In genomic region chr5:73382412-73382795, GRCh38 we compare ENCODE assay signal across 18 cellular contexts.
DNase-seq lines count a peak whose midpoint lies in the region; ATAC-seq and TF ChIP-seq lines count a peak whose summit lies in the region.
"Had no signal": no experiment of that assay in that cellular context is flagged by ENCODE, and none has a peak within 500 bp of the region (broad histone marks: within the 10 kb centered on the region; RNA-seq: fewer than 3 reads in every experiment).

No MANE protein-coding gene starts in this region.

- H3K18ac ChIP-seq in H9 (ENCODE audit: insufficient read length, low read depth, low read length): no peak overlapping the region

- no peak overlapping the region for H3K14ac ChIP-seq in H9 (ENCODE audit: insufficient read depth, low read length)

- no peak overlapping the region for H3K23ac ChIP-seq in H9 (ENCODE audit: insufficient read length, low read depth, low read length)

- H3K9ac ChIP-seq in H9 (ENCODE audit: extremely low read depth, insufficient read length, low read length): no peak overlapping the region

- no peak for TF ChIP-seq POLR2A in suprapubic skin (IDR thresholded peaks at IDR 0.05)

- peak overlapping the region; percentile 61 for H3K4me3 ChIP-seq in coronary artery
- H3K4me3 ChIP-seq in mucosa of descending colon: no peak overlapping the region
- H3K4me3 ChIP-seq in suprapubic skin: peak overlapping the region; percentile 29
- H3K4me3 ChIP-seq: smooth muscle cell had no signal

- peaks cover 8 to 14% (median 10%) of the 10 kb centered on the region in 3 experiments for H3K36me3 Mint-ChIP-seq in H9 (ENCODE audit: insufficient read depth in 1 of 3, low read depth in 3 of 3)

- no peak overlapping the region for H4K8ac ChIP-seq in H9 (replicated peaks; ENCODE audit: insufficient read length, low read depth, low read length)

- no peaks in the 10 kb centered on the region for H4K20me1 ChIP-seq in H9 (ENCODE audit: control insufficient read depth, insufficient read depth, insufficient read length)

- H3T11ph ChIP-seq in H9 (ENCODE audit: low read length): no peak overlapping the region

- no peak overlapping the region for H3K56ac ChIP-seq in H9 (ENCODE audit: insufficient read length, low read depth, low read length)

- H2BK120ac ChIP-seq in H9 (ENCODE audit: low read depth, low read length, poor library complexity, severe bottlenecking): no peak overlapping the region

- peak; percentile 21 for ATAC-seq in mucosa of descending colon
- ATAC-seq in HG03097 (IDR thresholded peaks at IDR 0.05; ENCODE audit: low FRiP score, unreplicated experiment): no peak
- no peak for ATAC-seq in GM19324 (IDR thresholded peaks at IDR 0.05; ENCODE audit: low FRiP score, unreplicated experiment)

- no peaks in the 10 kb centered on the region for H3K23me2 ChIP-seq in H9 (ENCODE audit: insufficient read length, low read depth, low read length, poor library complexity, severe bottlenecking)

- no CpG with 5 or more reads among the region's 30 CpGs for WGBS in H9 (ENCODE audit: extremely low coverage, insufficient read length, low lambda C conversion rate)
- WGBS in suprapubic skin: 43% methylated on average over 29 of the region's 30 CpGs

- peaks cover 5% of the 10 kb centered on the region for H3K27me3 Mint-ChIP-seq in H9 (ENCODE audit: low read depth)

- H3K27ac ChIP-seq in H9 (ENCODE audit: insufficient read length, low read depth, low read length): no peak overlapping the region
- no peak overlapping the region for H3K27ac ChIP-seq in coronary artery
- H3K27ac ChIP-seq in suprapubic skin: no peak overlapping the region
- H3K27ac ChIP-seq: pancreas had no signal

- peaks cover 13 to 16% of the 10 kb centered on the region in 2 experiments for H3K9me3 Mint-ChIP-seq in H9

- H2AFZ ChIP-seq in H9 (ENCODE audit: low read length): no peak overlapping the region

- H3K27ac Mint-ChIP-seq in H9: no peak overlapping the region
- H3K27ac Mint-ChIP-seq: activated naive CD8-positive, alpha-beta T cell treated with anti-CD3 and anti-CD28 coated beads for 36 hours; natural killer cell had no signal

- H3K4me2 ChIP-seq in H9 (ENCODE audit: insufficient read depth, insufficient read length, low read length): no peak overlapping the region
- H3K4me2 ChIP-seq: smooth muscle cell had no signal

- H3K4me1 ChIP-seq in H9 (ENCODE audit: insufficient read depth, low read length): no peaks in the 10 kb centered on the region
- peaks cover 11% of the 10 kb centered on the region for H3K4me1 ChIP-seq in mucosa of descending colon (ENCODE audit: low read depth)
- H3K4me1 ChIP-seq in suprapubic skin: peaks cover 14% of the 10 kb centered on the region
- H3K4me1 ChIP-seq: Caco-2 had no signal

- no peak overlapping the region for H3K4me3 Mint-ChIP-seq in H9
- H3K4me3 Mint-ChIP-seq: activated naive CD8-positive, alpha-beta T cell treated with anti-CD3 and anti-CD28 coated beads for 36 hours had no signal

- TF ChIP-seq EP300 in suprapubic skin (IDR thresholded peaks at IDR 0.05): no peak

- H2BK15ac ChIP-seq in H9 (ENCODE audit: low read depth, low read length): no peak overlapping the region

- no peak overlapping the region for H2BK20ac ChIP-seq in H9 (ENCODE audit: low read depth, low read length, poor library complexity, severe bottlenecking)

- no peak overlapping the region for H2BK5ac ChIP-seq in H9 (ENCODE audit: insufficient read length, low read length)

- DNase-seq in H9 (peak; percentile 42), coronary artery (ENCODE audit: low spot score) (no peak), mucosa of descending colon (no peak), suprapubic skin (ENCODE audit: low spot score in 2 of 2) (no peak), NCI-H510A treated with DMSO at 0.1 percent for 48 hours (lab: John Stamatoyannopoulos, UW) (no peak)
- DNase-seq: activated naive CD8-positive, alpha-beta T cell treated with anti-CD3 and anti-CD28 coated beads for 36 hours; Caco-2; KG1; MV-4-11; natural killer cell; NCI-H187 treated with DMSO at 0.1 percent for 48 hours; NCI-H345; NK-92 treated with Interleukin-12 subunit alpha and Interleukin-12 subunit beta, amount 100 ng/mL, for 24 hours; stimulated activated CD8-positive, alpha-beta memory T cell treated with anti-CD3 and anti-CD28 coated beads, Interleukin-4, amount 100 ng/mL, for 48 hours had no signal

- H3K9me3 ChIP-seq in H9 (ENCODE audit: control insufficient read depth, low read depth, low read length): no peaks in the 10 kb centered on the region
- peaks cover 15% of the 10 kb centered on the region for H3K9me3 ChIP-seq in mucosa of descending colon
- peaks cover 7% of the 10 kb centered on the region for H3K9me3 ChIP-seq in suprapubic skin
- H3K9me3 ChIP-seq: pancreas had no signal

- no peak overlapping the region for H2BK12ac ChIP-seq in H9 (ENCODE audit: insufficient read length, low read depth, low read length)

- H3K36me3 ChIP-seq in mucosa of descending colon (ENCODE audit: low read depth): no peaks in the 10 kb centered on the region
- H3K36me3 ChIP-seq in suprapubic skin: no peaks in the 10 kb centered on the region
- H3K36me3 ChIP-seq: pancreas had no signal

- no peak overlapping the region for H4K91ac ChIP-seq in H9 (ENCODE audit: insufficient read length, low read depth, low read length)

- H3K4me1 Mint-ChIP-seq in H9: peaks cover 10 to 11% of the 10 kb centered on the region in 2 experiments

- TF ChIP-seq CTCF in H9 (conservative IDR thresholded peaks at IDR 0.05) (no peak), coronary artery (IDR thresholded peaks at IDR 0.05) (no peak), mucosa of descending colon (IDR thresholded peaks at IDR 0.05) (no peak), suprapubic skin (IDR thresholded peaks at IDR 0.05) (no peak)

- H3K79me2 ChIP-seq in H9 (ENCODE audit: insufficient read depth, low read length): no peaks in the 10 kb centered on the region

- intact Hi-C loops in mucosa of descending colon (cut with DNase I, micrococcal nuclease): no loop called here

- no peak overlapping the region for H3K4ac ChIP-seq in H9 (ENCODE audit: low read depth, low read length)

- no peak overlapping the region for H4K5ac ChIP-seq in H9 (ENCODE audit: insufficient read length, low read depth, low read length)

- no peaks in the 10 kb centered on the region for H3K27me3 ChIP-seq in H9 (ENCODE audit: insufficient read depth, low read length)
- peaks cover 62% of the 10 kb centered on the region for H3K27me3 ChIP-seq in suprapubic skin

- H3K79me1 ChIP-seq in H9 (ENCODE audit: insufficient read depth, low read depth, low read length, poor library complexity, severe bottlenecking): no peaks in the 10 kb centered on the region

- H2AK5ac ChIP-seq in H9 (ENCODE audit: insufficient read length, low read length): no peak overlapping the region
